Comparison of ENCODE assay signal across 14 cellular contexts in genomic region chr19:16467581-16467980, GRCh38. TPM values are rescaled to one million over a fixed set of nuclear protein-coding genes. Genes with fewer than 3 reads are reported as not detected.
DNase-seq lines count a peak whose midpoint lies in the region; ATAC-seq and TF ChIP-seq lines count a peak whose summit lies in the region.
"Had no signal": no experiment of that assay in that cellular context is flagged by ENCODE, and none has a peak within 500 bp of the region (broad histone marks: within the 10 kb centered on the region; RNA-seq: fewer than 3 reads in every experiment).

No MANE protein-coding gene starts in this region.

- CTCF ChIA-PET in activated naive CD4-positive, alpha-beta T cell treated with anti-CD3 and anti-CD28 coated beads, Interleukin-2, amount 10 ng/mL, durations not matched to agents 7 days and 5 days (lab: Charles Lee) = no interaction called here

- no peak for ATAC-seq in activated naive CD4-positive, alpha-beta T cell treated with anti-CD3 and anti-CD28 coated beads, Interleukin-2, amount 50 U/mL, for 72 hours
- no peak for ATAC-seq in HG02973 (IDR thresholded peaks at IDR 0.05; ENCODE audit: unreplicated experiment)

- H3K27ac ChIP-seq in dorsolateral prefrontal cortex = peak overlapping the region in 49 of 59 donors; percentile 3 to 79 (median 58)
- H3K27ac ChIP-seq in temporal lobe (ENCODE audit: low read depth, low read length) = peak overlapping the region; percentile 61

- peak overlapping the region in 1 of 59 donors; percentile 28 for H3K4me3 ChIP-seq in dorsolateral prefrontal cortex

- H3K36me3 Mint-ChIP-seq in activated naive CD4-positive, alpha-beta T cell treated with anti-CD3 and anti-CD28 coated beads, Interleukin-2, amount 50 U/mL, for 72 hours = no peaks in the 10 kb centered on the region
- peaks cover 20% of the 10 kb centered on the region for H3K36me3 Mint-ChIP-seq in activated naive CD4-positive, alpha-beta T cell treated with anti-CD3 and anti-CD28 coated beads, Interleukin-2, amount 10 ng/mL, durations not matched to agents 7 days and 5 days
- peaks cover 1% of the 10 kb centered on the region for H3K36me3 Mint-ChIP-seq in mesothelial cell of epicardium

- no peaks in the 10 kb centered on the region for H3K9me3 Mint-ChIP-seq in activated naive CD4-positive, alpha-beta T cell treated with anti-CD3 and anti-CD28 coated beads, Interleukin-2, amount 50 U/mL, for 72 hours
- no peaks in the 10 kb centered on the region for H3K9me3 Mint-ChIP-seq in activated naive CD4-positive, alpha-beta T cell treated with anti-CD3 and anti-CD28 coated beads, Interleukin-2, amount 10 ng/mL, durations not matched to agents 7 days and 5 days
- no peaks in the 10 kb centered on the region for H3K9me3 Mint-ChIP-seq in mesothelial cell of epicardium

- no peaks in the 10 kb centered on the region for H3K27me3 Mint-ChIP-seq in activated naive CD4-positive, alpha-beta T cell treated with anti-CD3 and anti-CD28 coated beads, Interleukin-2, amount 10 ng/mL, durations not matched to agents 7 days and 5 days
- H3K27me3 Mint-ChIP-seq in mesothelial cell of epicardium (ENCODE audit: low read depth) = no peaks in the 10 kb centered on the region

- peaks cover 41% of the 10 kb centered on the region for H3K4me1 Mint-ChIP-seq in activated naive CD4-positive, alpha-beta T cell treated with anti-CD3 and anti-CD28 coated beads, Interleukin-2, amount 10 ng/mL, durations not matched to agents 7 days and 5 days
- H3K4me1 Mint-ChIP-seq in mesothelial cell of epicardium = peaks cover 42% of the 10 kb centered on the region

- H3K27me3 ChIP-seq in dorsolateral prefrontal cortex = no peaks in the 10 kb centered on the region

- H3K4me3 Mint-ChIP-seq in activated naive CD4-positive, alpha-beta T cell treated with anti-CD3 and anti-CD28 coated beads, Interleukin-2, amount 10 ng/mL, durations not matched to agents 7 days and 5 days = no peak overlapping the region
- H3K4me3 Mint-ChIP-seq in mesothelial cell of epicardium = no peak overlapping the region

- DNase-seq in activated naive CD4-positive, alpha-beta T cell treated with anti-CD3 and anti-CD28 coated beads, Interleukin-2, amount 50 U/mL, for 72 hours (ENCODE audit: low spot score in 2 of 2) = no peak
- no peak for DNase-seq in activated naive CD4-positive, alpha-beta T cell treated with anti-CD3 and anti-CD28 coated beads, Interleukin-2, amount 10 ng/mL, durations not matched to agents 7 days and 5 days
- DNase-seq in dorsolateral prefrontal cortex = peak in 3 of 10 donors; percentile 35 to 50 (median 49)
- no peak for DNase-seq in mesothelial cell of epicardium (ENCODE audit: low spot score in 2 of 2, unreplicated experiment in 2 of 2)
- no peak for DNase-seq in activated CD4-positive, alpha-beta T cell treated with anti-CD3 and anti-CD28 coated beads for 48 hours
- DNase-seq in activated effector memory CD4-positive, alpha-beta T cell treated with Interleukin-2 at 50 U/mL for 16 hours = no peak
- DNase-seq: NCI-H2029 treated with DMSO at 0.1 percent for 48 hours, NCI-H526 treated with DMSO at 0.1 percent for 48 hours, T-helper 2 cell had no signal

- intact Hi-C loops in dorsolateral prefrontal cortex (cut with DNase I) = no loop called here

- peak overlapping the region; percentile 19 to 55 for H3K27ac Mint-ChIP-seq in activated naive CD4-positive, alpha-beta T cell treated with anti-CD3 and anti-CD28 coated beads, Interleukin-2, amount 50 U/mL, for 72 hours
- no peak overlapping the region for H3K27ac Mint-ChIP-seq in activated naive CD4-positive, alpha-beta T cell treated with anti-CD3 and anti-CD28 coated beads, Interleukin-2, amount 10 ng/mL, durations not matched to agents 7 days and 5 days
- H3K27ac Mint-ChIP-seq in mesothelial cell of epicardium = peak overlapping the region; percentile 26

- TF ChIP-seq CTCF in dorsolateral prefrontal cortex (IDR thresholded peaks at IDR 0.05 in 54 of 56, conservative IDR thresholded peaks at IDR 0.05 in 2 of 56; ENCODE audit: low read depth in 1 of 56, partially characterized antibody in 56 of 56) (no peak), mesothelial cell of epicardium (IDR thresholded peaks at IDR 0.05; ENCODE audit: unreplicated experiment) (no peak)

RNA-seq across cellular contexts. Expression of gene EPS15L1, which starts 4.2 kb away (rescaled TPM):
- 10 to 100 TPM; 35.0 to 43.8 TPM for total RNA-seq in activated naive CD4-positive, alpha-beta T cell treated with anti-CD3 and anti-CD28 coated beads, Interleukin-2, amount 50 U/mL, for 72 hours
- total RNA-seq in dorsolateral prefrontal cortex = 100 to 1,000 TPM in 18 of 120 experiments, 10 to 100 TPM in 102; 66.1 to 116 (median 85.9) TPM
- 53.8 to 60.3 TPM (median 54.7 TPM) in 3 replicates for total RNA-seq in mesothelial cell of epicardium
- total RNA-seq in temporal lobe = 16.2 TPM

RNA-seq across cellular contexts. Expression of gene CALR3, which starts 28.4 kb away (rescaled TPM):
- total RNA-seq in activated naive CD4-positive, alpha-beta T cell treated with anti-CD3 and anti-CD28 coated beads, Interleukin-2, amount 50 U/mL, for 72 hours = not detected
- under 1 TPM in 2 of 120 experiments, not detected in 118; 0.51 to 0.90 TPM for total RNA-seq in dorsolateral prefrontal cortex
- total RNA-seq in mesothelial cell of epicardium = not detected in 3 replicates
- not detected for total RNA-seq in temporal lobe
- total RNA-seq: A172, fibroblast of lung, lung microvascular endothelial cell had no signal

RNA-seq across cellular contexts. Expression of gene C19orf44, which starts 28.6 kb away (rescaled TPM):
- 1 to 10 TPM; 3.1 to 4.3 TPM for total RNA-seq in activated naive CD4-positive, alpha-beta T cell treated with anti-CD3 and anti-CD28 coated beads, Interleukin-2, amount 50 U/mL, for 72 hours
- total RNA-seq in dorsolateral prefrontal cortex = 10 to 100 TPM in 26 of 120 experiments, 1 to 10 TPM in 94; 3.5 to 13.9 (median 7.9) TPM
- total RNA-seq in mesothelial cell of epicardium = 6.0 to 7.3 TPM (median 6.4 TPM) in 3 replicates
- total RNA-seq in temporal lobe = 4.4 TPM
